In the genomic region with DNA sequence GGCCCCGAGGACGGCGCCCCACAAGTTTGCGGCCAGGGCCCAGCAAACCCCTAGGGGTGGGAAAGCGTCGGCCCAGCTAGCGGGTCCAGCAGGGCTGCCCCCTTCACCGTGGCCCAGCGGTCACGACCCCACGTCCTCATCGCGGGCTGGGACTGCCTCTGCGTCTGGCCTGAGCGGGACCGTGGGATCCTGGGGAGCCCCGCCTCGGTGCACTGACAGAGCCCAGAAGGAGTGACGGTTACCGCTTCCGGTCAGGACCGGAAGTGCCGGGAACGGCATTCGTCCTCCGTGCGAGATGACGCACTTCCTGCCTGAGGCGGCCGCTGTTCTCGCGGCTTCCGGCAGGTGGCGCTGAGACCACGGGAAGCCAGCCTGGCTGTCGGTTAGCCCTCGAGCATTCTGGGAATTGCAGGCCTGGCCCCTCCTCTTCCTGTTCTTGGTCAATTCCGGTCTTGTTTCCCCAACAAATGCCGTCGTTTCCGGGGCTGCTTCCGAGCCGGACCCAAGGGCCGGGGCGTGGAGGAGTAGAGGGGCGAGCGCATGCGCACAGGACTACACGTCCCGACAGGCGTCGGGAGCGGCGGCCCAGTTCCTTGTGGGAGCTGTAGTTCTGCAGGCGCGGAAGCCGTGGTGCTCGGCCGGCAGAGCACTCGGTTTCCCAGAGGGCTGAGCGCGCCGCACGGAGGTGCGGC, we compare ENCODE assay signal across 1 cellular context.
TF ChIP-seq lines count a peak whose summit lies in the region.

A gene (plus strand): TSS at position 682 of the 692 bp plus-strand sequence. CDS start 1,884 bp downstream, outside the sequence.

TF ChIP-seq in K562, 482 proteins besides CTCF, POLR2A, EP300 and RAD21 (continued from another document and continues in another):
- TF ChIP-seq, protein P1, sequence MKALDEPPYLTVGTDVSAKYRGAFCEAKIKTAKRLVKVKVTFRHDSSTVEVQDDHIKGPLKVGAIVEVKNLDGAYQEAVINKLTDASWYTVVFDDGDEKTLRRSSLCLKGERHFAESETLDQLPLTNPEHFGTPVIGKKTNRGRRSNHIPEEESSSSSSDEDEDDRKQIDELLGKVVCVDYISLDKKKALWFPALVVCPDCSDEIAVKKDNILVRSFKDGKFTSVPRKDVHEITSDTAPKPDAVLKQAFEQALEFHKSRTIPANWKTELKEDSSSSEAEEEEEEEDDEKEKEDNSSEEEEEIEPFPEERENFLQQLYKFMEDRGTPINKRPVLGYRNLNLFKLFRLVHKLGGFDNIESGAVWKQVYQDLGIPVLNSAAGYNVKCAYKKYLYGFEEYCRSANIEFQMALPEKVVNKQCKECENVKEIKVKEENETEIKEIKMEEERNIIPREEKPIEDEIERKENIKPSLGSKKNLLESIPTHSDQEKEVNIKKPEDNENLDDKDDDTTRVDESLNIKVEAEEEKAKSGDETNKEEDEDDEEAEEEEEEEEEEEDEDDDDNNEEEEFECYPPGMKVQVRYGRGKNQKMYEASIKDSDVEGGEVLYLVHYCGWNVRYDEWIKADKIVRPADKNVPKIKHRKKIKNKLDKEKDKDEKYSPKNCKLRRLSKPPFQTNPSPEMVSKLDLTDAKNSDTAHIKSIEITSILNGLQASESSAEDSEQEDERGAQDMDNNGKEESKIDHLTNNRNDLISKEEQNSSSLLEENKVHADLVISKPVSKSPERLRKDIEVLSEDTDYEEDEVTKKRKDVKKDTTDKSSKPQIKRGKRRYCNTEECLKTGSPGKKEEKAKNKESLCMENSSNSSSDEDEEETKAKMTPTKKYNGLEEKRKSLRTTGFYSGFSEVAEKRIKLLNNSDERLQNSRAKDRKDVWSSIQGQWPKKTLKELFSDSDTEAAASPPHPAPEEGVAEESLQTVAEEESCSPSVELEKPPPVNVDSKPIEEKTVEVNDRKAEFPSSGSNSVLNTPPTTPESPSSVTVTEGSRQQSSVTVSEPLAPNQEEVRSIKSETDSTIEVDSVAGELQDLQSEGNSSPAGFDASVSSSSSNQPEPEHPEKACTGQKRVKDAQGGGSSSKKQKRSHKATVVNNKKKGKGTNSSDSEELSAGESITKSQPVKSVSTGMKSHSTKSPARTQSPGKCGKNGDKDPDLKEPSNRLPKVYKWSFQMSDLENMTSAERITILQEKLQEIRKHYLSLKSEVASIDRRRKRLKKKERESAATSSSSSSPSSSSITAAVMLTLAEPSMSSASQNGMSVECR (CRISPR knock-in tag; IDR thresholded peaks at IDR 0.05), result peak; percentile 50; the same call in 1 of the 2 replicates
- TF ChIP-seq SP2 (IDR thresholded peaks at IDR 0.05; ENCODE audit: extremely low read depth, low read depth, low read length, poor library complexity, severe bottlenecking) (peak; percentile 21), FOXJ2 (tag; IDR thresholded peaks at IDR 0.05) (peak; percentile 88), MCM5 (IDR thresholded peaks at IDR 0.05; ENCODE audit: low read depth) (no peak), ZNF134 (CRISPR knock-in tag; conservative IDR thresholded peaks at IDR 0.05) (peak; percentile 86), HSF4 (CRISPR knock-in tag; IDR thresholded peaks at IDR 0.05; ENCODE audit: borderline replicate concordance) (no peak), RCOR1 (IDR thresholded peaks at IDR 0.05; ENCODE audit: borderline replicate concordance in 1 of 2, low read depth in 2 of 2, low read length in 2 of 2) (no peak; a peak in 1 of 4 replicates), RBM15 (IDR thresholded peaks at IDR 0.05; ENCODE audit: insufficient read depth, low read length) (no peak), TCFL5 (CRISPR knock-in tag; conservative IDR thresholded peaks at IDR 0.05) (no peak), ADNP (tag; IDR thresholded peaks at IDR 0.05) (no peak), RBFOX2 (IDR thresholded peaks at IDR 0.05; ENCODE audit: low read depth, low read length) (peak; percentile 91), TAF9B (IDR thresholded peaks at IDR 0.05; ENCODE audit: partially characterized antibody) (no peak), SPI1 (IDR thresholded peaks at IDR 0.05; ENCODE audit: borderline replicate concordance, low read depth, low read length) (peak; percentile 80), ZC3H4 (CRISPR knock-in tag; IDR thresholded peaks at IDR 0.05; ENCODE audit: borderline replicate concordance) (no peak), TCF7 (IDR thresholded peaks at IDR 0.05; ENCODE audit: borderline replicate concordance) (peak; percentile 69; the same call in 1 of the 2 replicates), ZFP1 (CRISPR knock-in tag; IDR thresholded peaks at IDR 0.05) (0 out of 2 replicates have a peak, but pooled peaks have one; percentile 10), ZNF764 (CRISPR knock-in tag; IDR thresholded peaks at IDR 0.05; ENCODE audit: low read depth) (peak; percentile 66; the same call in 1 of the 2 replicates), ZBED1 (IDR thresholded peaks at IDR 0.05) (peak; percentile 15; the same call in 1 of the 2 replicates), SRSF9 (IDR thresholded peaks at IDR 0.05; ENCODE audit: borderline replicate concordance, low read depth, low read length) (no peak), HEY1 (CRISPR knock-in tag; IDR thresholded peaks at IDR 0.05; ENCODE audit: borderline replicate concordance) (no peak), ZBTB8A (IDR thresholded peaks at IDR 0.05; ENCODE audit: partially characterized antibody) (no peak), ARHGAP35 (IDR thresholded peaks at IDR 0.05; ENCODE audit: partially characterized antibody) (no peak), FOXK1 (CRISPR knock-in tag; IDR thresholded peaks at IDR 0.05; ENCODE audit: borderline replicate concordance) (peak; percentile 60; the same call in 1 of the 2 replicates), ZNF347 (CRISPR knock-in tag; IDR thresholded peaks at IDR 0.05; ENCODE audit: low read depth) (no peak), ZNF212 (CRISPR knock-in tag; IDR thresholded peaks at IDR 0.05) (no peak), ZC3H11A (IDR thresholded peaks at IDR 0.05; ENCODE audit: low read depth, low read length) (peak; percentile 77), GTF2A2 (tag; IDR thresholded peaks at IDR 0.05) (no peak), SMARCA5 (IDR thresholded peaks at IDR 0.05) (no peak), PHTF2 (CRISPR knock-in tag; IDR thresholded peaks at IDR 0.05) (0 out of 2 replicates have a peak, but pooled peaks have one; percentile 65), ARID1B (IDR thresholded peaks at IDR 0.05) (0 out of 2 replicates have a peak, but pooled peaks have one; percentile 11), ZNF140 (CRISPR knock-in tag; IDR thresholded peaks at IDR 0.05) (no peak), BRF1 (IDR thresholded peaks at IDR 0.05; ENCODE audit: borderline replicate concordance, extremely low read depth, insufficient read length) (no peak), SREBF2 (CRISPR knock-in tag; IDR thresholded peaks at IDR 0.05) (no peak)
- TF ChIP-seq, protein P2, sequence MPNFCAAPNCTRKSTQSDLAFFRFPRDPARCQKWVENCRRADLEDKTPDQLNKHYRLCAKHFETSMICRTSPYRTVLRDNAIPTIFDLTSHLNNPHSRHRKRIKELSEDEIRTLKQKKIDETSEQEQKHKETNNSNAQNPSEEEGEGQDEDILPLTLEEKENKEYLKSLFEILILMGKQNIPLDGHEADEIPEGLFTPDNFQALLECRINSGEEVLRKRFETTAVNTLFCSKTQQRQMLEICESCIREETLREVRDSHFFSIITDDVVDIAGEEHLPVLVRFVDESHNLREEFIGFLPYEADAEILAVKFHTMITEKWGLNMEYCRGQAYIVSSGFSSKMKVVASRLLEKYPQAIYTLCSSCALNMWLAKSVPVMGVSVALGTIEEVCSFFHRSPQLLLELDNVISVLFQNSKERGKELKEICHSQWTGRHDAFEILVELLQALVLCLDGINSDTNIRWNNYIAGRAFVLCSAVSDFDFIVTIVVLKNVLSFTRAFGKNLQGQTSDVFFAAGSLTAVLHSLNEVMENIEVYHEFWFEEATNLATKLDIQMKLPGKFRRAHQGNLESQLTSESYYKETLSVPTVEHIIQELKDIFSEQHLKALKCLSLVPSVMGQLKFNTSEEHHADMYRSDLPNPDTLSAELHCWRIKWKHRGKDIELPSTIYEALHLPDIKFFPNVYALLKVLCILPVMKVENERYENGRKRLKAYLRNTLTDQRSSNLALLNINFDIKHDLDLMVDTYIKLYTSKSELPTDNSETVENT (CRISPR knock-in tag; IDR thresholded peaks at IDR 0.05), result peak; percentile 91
- TF ChIP-seq, protein P3, sequence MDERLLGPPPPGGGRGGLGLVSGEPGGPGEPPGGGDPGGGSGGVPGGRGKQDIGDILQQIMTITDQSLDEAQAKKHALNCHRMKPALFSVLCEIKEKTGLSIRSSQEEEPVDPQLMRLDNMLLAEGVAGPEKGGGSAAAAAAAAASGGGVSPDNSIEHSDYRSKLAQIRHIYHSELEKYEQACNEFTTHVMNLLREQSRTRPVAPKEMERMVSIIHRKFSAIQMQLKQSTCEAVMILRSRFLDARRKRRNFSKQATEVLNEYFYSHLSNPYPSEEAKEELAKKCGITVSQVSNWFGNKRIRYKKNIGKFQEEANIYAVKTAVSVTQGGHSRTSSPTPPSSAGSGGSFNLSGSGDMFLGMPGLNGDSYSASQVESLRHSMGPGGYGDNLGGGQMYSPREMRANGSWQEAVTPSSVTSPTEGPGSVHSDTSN (CRISPR knock-in tag; IDR thresholded peaks at IDR 0.05; ENCODE audit: low read depth), result no peak
- TF ChIP-seq, protein P3 (tag; conservative IDR thresholded peaks at IDR 0.05; ENCODE audit: low read depth), result no peak
- TF ChIP-seq, protein P4, sequence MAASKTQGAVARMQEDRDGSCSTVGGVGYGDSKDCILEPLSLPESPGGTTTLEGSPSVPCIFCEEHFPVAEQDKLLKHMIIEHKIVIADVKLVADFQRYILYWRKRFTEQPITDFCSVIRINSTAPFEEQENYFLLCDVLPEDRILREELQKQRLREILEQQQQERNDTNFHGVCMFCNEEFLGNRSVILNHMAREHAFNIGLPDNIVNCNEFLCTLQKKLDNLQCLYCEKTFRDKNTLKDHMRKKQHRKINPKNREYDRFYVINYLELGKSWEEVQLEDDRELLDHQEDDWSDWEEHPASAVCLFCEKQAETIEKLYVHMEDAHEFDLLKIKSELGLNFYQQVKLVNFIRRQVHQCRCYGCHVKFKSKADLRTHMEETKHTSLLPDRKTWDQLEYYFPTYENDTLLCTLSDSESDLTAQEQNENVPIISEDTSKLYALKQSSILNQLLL (CRISPR knock-in tag; IDR thresholded peaks at IDR 0.05; ENCODE audit: borderline replicate concordance), result no peak
- TF ChIP-seq, protein P5, sequence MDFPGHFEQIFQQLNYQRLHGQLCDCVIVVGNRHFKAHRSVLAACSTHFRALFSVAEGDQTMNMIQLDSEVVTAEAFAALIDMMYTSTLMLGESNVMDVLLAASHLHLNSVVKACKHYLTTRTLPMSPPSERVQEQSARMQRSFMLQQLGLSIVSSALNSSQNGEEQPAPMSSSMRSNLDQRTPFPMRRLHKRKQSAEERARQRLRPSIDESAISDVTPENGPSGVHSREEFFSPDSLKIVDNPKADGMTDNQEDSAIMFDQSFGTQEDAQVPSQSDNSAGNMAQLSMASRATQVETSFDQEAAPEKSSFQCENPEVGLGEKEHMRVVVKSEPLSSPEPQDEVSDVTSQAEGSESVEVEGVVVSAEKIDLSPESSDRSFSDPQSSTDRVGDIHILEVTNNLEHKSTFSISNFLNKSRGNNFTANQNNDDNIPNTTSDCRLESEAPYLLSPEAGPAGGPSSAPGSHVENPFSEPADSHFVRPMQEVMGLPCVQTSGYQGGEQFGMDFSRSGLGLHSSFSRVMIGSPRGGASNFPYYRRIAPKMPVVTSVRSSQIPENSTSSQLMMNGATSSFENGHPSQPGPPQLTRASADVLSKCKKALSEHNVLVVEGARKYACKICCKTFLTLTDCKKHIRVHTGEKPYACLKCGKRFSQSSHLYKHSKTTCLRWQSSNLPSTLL (IDR thresholded peaks at IDR 0.05), result peak; percentile 91
- TF ChIP-seq, protein P6, sequence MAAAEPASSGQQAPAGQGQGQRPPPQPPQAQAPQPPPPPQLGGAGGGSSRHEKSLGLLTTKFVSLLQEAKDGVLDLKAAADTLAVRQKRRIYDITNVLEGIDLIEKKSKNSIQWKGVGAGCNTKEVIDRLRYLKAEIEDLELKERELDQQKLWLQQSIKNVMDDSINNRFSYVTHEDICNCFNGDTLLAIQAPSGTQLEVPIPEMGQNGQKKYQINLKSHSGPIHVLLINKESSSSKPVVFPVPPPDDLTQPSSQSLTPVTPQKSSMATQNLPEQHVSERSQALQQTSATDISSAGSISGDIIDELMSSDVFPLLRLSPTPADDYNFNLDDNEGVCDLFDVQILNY (CRISPR knock-in tag; IDR thresholded peaks at IDR 0.05), result no peak
- TF ChIP-seq, protein P7, sequence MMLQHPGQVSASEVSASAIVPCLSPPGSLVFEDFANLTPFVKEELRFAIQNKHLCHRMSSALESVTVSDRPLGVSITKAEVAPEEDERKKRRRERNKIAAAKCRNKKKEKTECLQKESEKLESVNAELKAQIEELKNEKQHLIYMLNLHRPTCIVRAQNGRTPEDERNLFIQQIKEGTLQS (IDR thresholded peaks at IDR 0.05), result peak; percentile 51; the same call in 1 of the 2 replicates
- TF ChIP-seq, protein P7 (CRISPR knock-in tag; conservative IDR thresholded peaks at IDR 0.05), result peak; percentile 8; the same call in 1 of the 2 replicates
- TF ChIP-seq, protein P8, sequence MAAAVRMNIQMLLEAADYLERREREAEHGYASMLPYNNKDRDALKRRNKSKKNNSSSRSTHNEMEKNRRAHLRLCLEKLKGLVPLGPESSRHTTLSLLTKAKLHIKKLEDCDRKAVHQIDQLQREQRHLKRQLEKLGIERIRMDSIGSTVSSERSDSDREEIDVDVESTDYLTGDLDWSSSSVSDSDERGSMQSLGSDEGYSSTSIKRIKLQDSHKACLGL (CRISPR knock-in tag; IDR thresholded peaks at IDR 0.05; ENCODE audit: borderline replicate concordance, poor library complexity, severe bottlenecking), result no peak
- TF ChIP-seq, protein P9, sequence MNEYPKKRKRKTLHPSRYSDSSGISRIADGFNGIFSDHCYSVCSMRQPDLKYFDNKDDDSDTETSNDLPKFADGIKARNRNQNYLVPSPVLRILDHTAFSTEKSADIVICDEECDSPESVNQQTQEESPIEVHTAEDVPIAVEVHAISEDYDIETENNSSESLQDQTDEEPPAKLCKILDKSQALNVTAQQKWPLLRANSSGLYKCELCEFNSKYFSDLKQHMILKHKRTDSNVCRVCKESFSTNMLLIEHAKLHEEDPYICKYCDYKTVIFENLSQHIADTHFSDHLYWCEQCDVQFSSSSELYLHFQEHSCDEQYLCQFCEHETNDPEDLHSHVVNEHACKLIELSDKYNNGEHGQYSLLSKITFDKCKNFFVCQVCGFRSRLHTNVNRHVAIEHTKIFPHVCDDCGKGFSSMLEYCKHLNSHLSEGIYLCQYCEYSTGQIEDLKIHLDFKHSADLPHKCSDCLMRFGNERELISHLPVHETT (CRISPR knock-in tag; conservative IDR thresholded peaks at IDR 0.05 in 1 of 2, IDR thresholded peaks at IDR 0.05 in 1 of 2), result peak in 1 of 2 experiments; percentile 99; a peak in 2 of 4 replicates
